ENCODE assay signal across 13 cellular contexts in genomic region chr4:10124167-10124930, GRCh38. TPM values are rescaled to one million over a fixed set of nuclear protein-coding genes. Genes with fewer than 3 reads are reported as not detected.
DNase-seq lines count a peak whose midpoint lies in the region; ATAC-seq and TF ChIP-seq lines count a peak whose summit lies in the region.
"Had no signal": no experiment of that assay in that cellular context is flagged by ENCODE, and none has a peak within 500 bp of the region (broad histone marks: within the 10 kb centered on the region; RNA-seq: fewer than 3 reads in every experiment).

No MANE protein-coding gene starts in this region.

- H3K9me3 ChIP-seq in ovary = no peaks in the 10 kb centered on the region
- H3K9me3 ChIP-seq: transverse colon had no signal

- no peak for TF ChIP-seq EP300 in ovary (IDR thresholded peaks at IDR 0.05)

- peaks cover under 1% of the 10 kb centered on the region for H3K27me3 Mint-ChIP-seq in activated CD8-positive, alpha-beta memory T cell treated with anti-CD3 and anti-CD28 coated beads, Interleukin-2, amount 10 ng/mL, durations not matched to agents 7 days and 5 days
- H3K27me3 Mint-ChIP-seq in brain (peaks cover 10% of the 10 kb centered on the region), osteocyte (ENCODE audit: unreplicated experiment) (no peaks in the 10 kb centered on the region)

- H3K27me3 ChIP-seq in ovary = no peaks in the 10 kb centered on the region
- H3K27me3 ChIP-seq: transverse colon had no signal

- H3K36me3 Mint-ChIP-seq in activated CD8-positive, alpha-beta memory T cell treated with anti-CD3 and anti-CD28 coated beads, Interleukin-2, amount 10 ng/mL, durations not matched to agents 7 days and 5 days = no peaks in the 10 kb centered on the region
- no peaks in the 10 kb centered on the region for H3K36me3 Mint-ChIP-seq in brain
- H3K36me3 Mint-ChIP-seq in osteocyte (ENCODE audit: unreplicated experiment) = no peaks in the 10 kb centered on the region

- H3K4me3 Mint-ChIP-seq in activated CD8-positive, alpha-beta memory T cell treated with anti-CD3 and anti-CD28 coated beads, Interleukin-2, amount 10 ng/mL, durations not matched to agents 7 days and 5 days = no peak overlapping the region
- H3K4me3 Mint-ChIP-seq in brain (peak overlapping the region in 1 of 5 experiments; percentile 44), osteocyte (ENCODE audit: unreplicated experiment) (no peak overlapping the region)
- H3K4me3 Mint-ChIP-seq: activated B cell treated with CpG ODN at 0.5 μM for 24 hours had no signal

- no peaks in the 10 kb centered on the region for H3K4me1 ChIP-seq in ovary (ENCODE audit: insufficient read depth)

- H3K9me3 Mint-ChIP-seq in activated CD8-positive, alpha-beta memory T cell treated with anti-CD3 and anti-CD28 coated beads, Interleukin-2, amount 10 ng/mL, durations not matched to agents 7 days and 5 days (ENCODE audit: low read depth) = no peaks in the 10 kb centered on the region
- H3K9me3 Mint-ChIP-seq in brain (peaks cover 0 to 3% (median 0%) of the 10 kb centered on the region in 5 experiments), osteocyte (ENCODE audit: unreplicated experiment) (no peaks in the 10 kb centered on the region)
- H3K9me3 Mint-ChIP-seq: activated B cell treated with CpG ODN at 0.5 μM for 24 hours had no signal

- CTCF ChIA-PET in activated CD8-positive, alpha-beta memory T cell treated with anti-CD3 and anti-CD28 coated beads, Interleukin-2, amount 10 ng/mL, durations not matched to agents 7 days and 5 days (lab: Charles Lee) = no interaction called here
- CTCF ChIA-PET in RWPE1 (lab: Yijun Ruan, JAX) = no interaction called here

- H3K27ac ChIP-seq in RWPE1 = peak overlapping the region; percentile 62
- H3K27ac ChIP-seq in ovary = no peak overlapping the region

- no peak overlapping the region for H3K4me3 ChIP-seq in ovary
- H3K4me3 ChIP-seq: transverse colon had no signal

- intact Hi-C loops in ovary (cut with DNase I) = no loop called here

- 83 to 90% (median 84%) methylated on average over 13 of the region's 13 CpGs for WGBS in ovary, 3 donors

- TF ChIP-seq CTCF in RWPE1 (conservative IDR thresholded peaks at IDR 0.05; ENCODE audit: low read depth) = no peak
- TF ChIP-seq CTCF in brain (conservative IDR thresholded peaks at IDR 0.05) = no peak
- TF ChIP-seq CTCF in osteocyte (IDR thresholded peaks at IDR 0.05) = no peak
- TF ChIP-seq CTCF in ovary (IDR thresholded peaks at IDR 0.05) = no peak

- no peak for TF ChIP-seq POLR2A in ovary (IDR thresholded peaks at IDR 0.05)

- ATAC-seq in activated CD8-positive, alpha-beta memory T cell treated with anti-CD3 and anti-CD28 coated beads, Interleukin-2, amount 10 ng/mL, durations not matched to agents 7 days and 5 days = no peak
- ATAC-seq in HG03342 (IDR thresholded peaks at IDR 0.05; ENCODE audit: unreplicated experiment) = no peak

- H3K4me1 Mint-ChIP-seq in activated CD8-positive, alpha-beta memory T cell treated with anti-CD3 and anti-CD28 coated beads, Interleukin-2, amount 10 ng/mL, durations not matched to agents 7 days and 5 days = peaks cover 14% of the 10 kb centered on the region
- H3K4me1 Mint-ChIP-seq in brain (peaks cover 34% of the 10 kb centered on the region), osteocyte (ENCODE audit: unreplicated experiment) (peaks cover 29% of the 10 kb centered on the region)
- H3K4me1 Mint-ChIP-seq: activated B cell treated with CpG ODN at 0.5 μM for 24 hours had no signal

- H3K27ac Mint-ChIP-seq in activated CD8-positive, alpha-beta memory T cell treated with anti-CD3 and anti-CD28 coated beads, Interleukin-2, amount 10 ng/mL, durations not matched to agents 7 days and 5 days = peak overlapping the region; percentile 25
- H3K27ac Mint-ChIP-seq in brain (peak overlapping the region in 3 of 5 experiments; percentile 58 to 90 (median 60)), osteocyte (ENCODE audit: unreplicated experiment) (peak overlapping the region; percentile 85)
- H3K27ac Mint-ChIP-seq: activated B cell treated with CpG ODN at 0.5 μM for 24 hours had no signal

- no peaks in the 10 kb centered on the region for H3K36me3 ChIP-seq in ovary
- H3K36me3 ChIP-seq: transverse colon had no signal

- DNase-seq in activated CD8-positive, alpha-beta memory T cell treated with anti-CD3 and anti-CD28 coated beads, Interleukin-2, amount 10 ng/mL, durations not matched to agents 7 days and 5 days = no peak
- DNase-seq in activated CD8-positive, alpha-beta memory T cell treated with anti-CD3 and anti-CD28 coated beads, Interleukin-2, amount 50 U/mL, for 48 hours = no peak
- DNase-seq in RWPE1 (ENCODE audit: low spot score) = no peak
- DNase-seq in osteocyte (ENCODE audit: extremely low spot score, unreplicated experiment) = no peak
- DNase-seq in ovary = no peak
- no peak for DNase-seq in SHP77 (lab: John Stamatoyannopoulos, UW)
- DNase-seq: ACHN, activated B cell treated with CpG ODN at 0.5 μM for 24 hours, GF-D8, islet precursor cell had no signal

- POLR2A ChIA-PET in RWPE1 (lab: Yijun Ruan, JAX; ENCODE audit: low non-redundant PET) = no interaction called here

RNA-seq across cellular contexts. Expression of gene WDR1, which starts 7.8 kb away (rescaled TPM):
- 100 to 1,000 TPM; 481 to 538 TPM for total RNA-seq in activated CD8-positive, alpha-beta memory T cell treated with anti-CD3 and anti-CD28 coated beads, Interleukin-2, amount 10 ng/mL, durations not matched to agents 7 days and 5 days
- polyA plus RNA-seq in brain (ENCODE audit: insufficient read depth, low read depth, low replicate concordance) = 207 TPM
- total RNA-seq in osteocyte = 533 and 537 TPM in 2 replicates
- total RNA-seq in ovary = 100 to 1,000 TPM in 5 of 7 donors, 10 to 100 TPM in 2; 67.2 to 352 (median 260) TPM
- 100 to 1,000 TPM; 140 to 351 TPM for polyA plus RNA-seq in ovary

Comparison
In these comparisons a context has a peak if more than half of its experiments do, and no peak if none do; other contexts are left out.
1. H3K27ac Mint-ChIP-seq: peak in every context shown above with its lines; median percentile 85 in osteocyte; 60 in brain; 25 in activated CD8-positive, alpha-beta memory T cell treated with anti-CD3 and anti-CD28 coated beads, Interleukin-2, amount 10 ng/mL, durations not matched to agents 7 days and 5 days.